Comparison of ENCODE assay signal across 1 cellular context in genomic region chr12:64181504-64182291, GRCh38.
TF ChIP-seq lines count a peak whose summit lies in the region.

No MANE protein-coding gene starts in this region.

TF ChIP-seq in liver, 16 proteins besides CTCF, POLR2A, EP300 and RAD21 (continued from another document):
- TF ChIP-seq REST (IDR thresholded peaks at IDR 0.05) (no peak), FOXA2 (IDR thresholded peaks at IDR 0.05) (no peak)
TF ChIP-seq in liver: peak in this region for 4.
